10 cellular contexts compared by ENCODE assay signal in genomic region chr5:87103616-87104287, GRCh38.
DNase-seq lines count a peak whose midpoint lies in the region; ATAC-seq and TF ChIP-seq lines count a peak whose summit lies in the region.
"Had no signal": no experiment of that assay in that cellular context is flagged by ENCODE, and none has a peak within 500 bp of the region (broad histone marks: within the 10 kb centered on the region; RNA-seq: fewer than 3 reads in every experiment).

No MANE protein-coding gene starts in this region.

- no peaks in the 10 kb centered on the region for H3K9me3 ChIP-seq in endodermal cell (ENCODE audit: control insufficient read depth, low read length)

- H3K9me3 Mint-ChIP-seq in natural killer cell treated with Interleukin-12 subunit alpha and Interleukin-12 subunit beta and Interleukin-15 and Interleukin-18, amount 100 ng/mL, for 72 hours, result peaks cover 5% of the 10 kb centered on the region
- peaks cover 0 to 3% of the 10 kb centered on the region in 2 donors for H3K9me3 Mint-ChIP-seq in natural killer cell
- H3K9me3 Mint-ChIP-seq in endodermal cell, result no peaks in the 10 kb centered on the region

- no peak overlapping the region for H3K9ac ChIP-seq in endodermal cell (ENCODE audit: extremely low read depth, low read length, poor library complexity, severe bottlenecking)

- no peaks in the 10 kb centered on the region for H3K36me3 ChIP-seq in endodermal cell (ENCODE audit: control insufficient read depth, insufficient read depth, low read length)

- no peak overlapping the region for H3K4me3 ChIP-seq in endodermal cell (ENCODE audit: low read length)

- no peak overlapping the region for H3K27ac Mint-ChIP-seq in natural killer cell treated with Interleukin-12 subunit alpha and Interleukin-12 subunit beta and Interleukin-15 and Interleukin-18, amount 100 ng/mL, for 72 hours
- H3K27ac Mint-ChIP-seq in natural killer cell (no peak overlapping the region), endodermal cell (no peak overlapping the region)

- H3K27me3 Mint-ChIP-seq in natural killer cell treated with Interleukin-12 subunit alpha and Interleukin-12 subunit beta and Interleukin-15 and Interleukin-18, amount 100 ng/mL, for 72 hours, result no peaks in the 10 kb centered on the region
- H3K27me3 Mint-ChIP-seq in natural killer cell (ENCODE audit: low read depth in 2 of 2) (no peaks in the 10 kb centered on the region), endodermal cell (ENCODE audit: insufficient read depth) (no peaks in the 10 kb centered on the region)

- TF ChIP-seq CTCF in natural killer cell (IDR thresholded peaks at IDR 0.05) (no peak), endodermal cell (conservative IDR thresholded peaks at IDR 0.05) (no peak)

- peaks cover 28 to 40% of the 10 kb centered on the region in 2 donors for H3K4me1 Mint-ChIP-seq in natural killer cell treated with Interleukin-12 subunit alpha and Interleukin-12 subunit beta and Interleukin-15 and Interleukin-18, amount 100 ng/mL, for 72 hours (ENCODE audit: low read depth in 2 of 2)
- peaks cover 23 to 36% of the 10 kb centered on the region in 2 donors for H3K4me1 Mint-ChIP-seq in natural killer cell
- H3K4me1 Mint-ChIP-seq in endodermal cell, result no peaks in the 10 kb centered on the region

- in situ Hi-C loops in KBM-7 (cut with MboI; ENCODE audit: low pct_unique_long_range_greater_than_20kb, low sequenced_read_pairs), result no loop called here

- H3K4me1 ChIP-seq in endodermal cell (ENCODE audit: control insufficient read depth, insufficient read depth, low read length), result no peaks in the 10 kb centered on the region

- peak overlapping the region; percentile 10 for H3K4me3 Mint-ChIP-seq in natural killer cell treated with Interleukin-12 subunit alpha and Interleukin-12 subunit beta and Interleukin-15 and Interleukin-18, amount 100 ng/mL, for 72 hours
- no peak overlapping the region for H3K4me3 Mint-ChIP-seq in natural killer cell
- no peak overlapping the region for H3K4me3 Mint-ChIP-seq in endodermal cell

- no peaks in the 10 kb centered on the region for H3K27me3 ChIP-seq in endodermal cell (ENCODE audit: control insufficient read depth, insufficient read depth, low read length, poor library complexity, severe bottlenecking)

- peaks cover 6% of the 10 kb centered on the region for H3K36me3 Mint-ChIP-seq in natural killer cell treated with Interleukin-12 subunit alpha and Interleukin-12 subunit beta and Interleukin-15 and Interleukin-18, amount 100 ng/mL, for 72 hours
- H3K36me3 Mint-ChIP-seq in natural killer cell (no peaks in the 10 kb centered on the region), endodermal cell (ENCODE audit: low read depth) (no peaks in the 10 kb centered on the region)

- no peak for DNase-seq in natural killer cell treated with Interleukin-12 subunit alpha and Interleukin-12 subunit beta and Interleukin-15 and Interleukin-18, amount 100 ng/mL, for 72 hours (ENCODE audit: low spot score)
- DNase-seq in natural killer cell, result no peak
- no peak for DNase-seq in endodermal cell
- DNase-seq in mucosa of gallbladder (ENCODE audit: low spot score), result no peak
- DNase-seq in central memory CD4-positive, alpha-beta T cell, result no peak
- DNase-seq in KBM-7, result no peak
- DNase-seq: NCI-H82; stimulated activated CD4-positive, alpha-beta T cell treated with anti-CD3 and anti-CD28 coated beads, Interleukin-2, amount 100 ng/mL, for 48 hours had no signal

- intact Hi-C loops in natural killer cell (cut with micrococcal nuclease), result no loop called here

- peak; percentile 80 to 82 for ATAC-seq in natural killer cell treated with Interleukin-12 subunit alpha and Interleukin-12 subunit beta and Interleukin-15 and Interleukin-18, amount 100 ng/mL, for 72 hours
- ATAC-seq in natural killer cell, result no peak
- peak; percentile 95 for ATAC-seq in HG02759 (IDR thresholded peaks at IDR 0.05; ENCODE audit: unreplicated experiment)
- ATAC-seq in HG03565 (IDR thresholded peaks at IDR 0.05; ENCODE audit: unreplicated experiment), result peak; percentile 88

- H3K27ac ChIP-seq in endodermal cell (ENCODE audit: low read depth, low read length), result no peak overlapping the region

Comparison
In these comparisons a context has a peak if more than half of its experiments do, and no peak if none do; other contexts are left out.
1. ATAC-seq: peak in natural killer cell treated with Interleukin-12 subunit alpha and Interleukin-12 subunit beta and Interleukin-15 and Interleukin-18, amount 100 ng/mL, for 72 hours (2 of 2), HG02759 (single experiment) and HG03565 (single experiment); none in natural killer cell (0 of 3).